8 cellular contexts compared by ENCODE assay signal in genomic region chr16:85010931-85011845, GRCh38. TPM values are rescaled to one million over a fixed set of nuclear protein-coding genes. Genes with fewer than 3 reads are reported as not detected.
DNase-seq lines count a peak whose midpoint lies in the region; ATAC-seq and TF ChIP-seq lines count a peak whose summit lies in the region.

TSS of gene ZDHHC7 (minus strand) at chr16:85011535. CDS start at chr16:84990618, 20,917 bp downstream.

- no peaks in the 10 kb centered on the region for H3K36me3 ChIP-seq in psoas muscle (ENCODE audit: insufficient read depth in 1 of 2, low read depth in 1 of 2)
- H3K36me3 ChIP-seq in urinary bladder (ENCODE audit: insufficient read depth) = no peaks in the 10 kb centered on the region

- intact Hi-C loops in T-helper 1 cell treated with Interleukin-12 subunit alpha and Interleukin-12 subunit beta and Interleukin-4 antibody, amounts not matched to agents 30 ng/mL and 1 ng/mL, for 36 hours (cut with micrococcal nuclease) = loop anchor here (1.0 to 5.0 kb wide), 7 partner anchors 16 to 1204 kb away; partner anchors contain the start of genes COX4I1, EMC8, HSBP1 and KIAA0513
- intact Hi-C loops in left cardiac atrium (cut with DNase I) = loop anchor here in 1 of 2 donors (10.0 kb wide), 1 partner anchor 74 kb away; no protein-coding TSS in a partner anchor
- intact Hi-C loops in psoas muscle (cut with DNase I) = no loop called here

- H3K9me3 ChIP-seq in psoas muscle = no peaks in the 10 kb centered on the region

- peaks cover 0 to under 1% (median 0%) of the 10 kb centered on the region in 3 donors for H3K27me3 ChIP-seq in psoas muscle (ENCODE audit: insufficient read depth in 3 of 3, low read length in 2 of 3)

- H3K4me1 ChIP-seq in psoas muscle = peaks cover 39% of the 10 kb centered on the region
- no peaks in the 10 kb centered on the region for H3K4me1 ChIP-seq in urinary bladder (ENCODE audit: insufficient read depth)

- DNase-seq in GM12864 (ENCODE audit: low read depth) (peak; percentile 47), NCI-H1092 (lab: John Stamatoyannopoulos, UW) (peak; percentile 78), amniotic epithelial cell (ENCODE audit: low read depth) (peak; percentile 75), left cardiac atrium (peak; percentile 93), psoas muscle (peak; percentile 89 to 95)

- WGBS in psoas muscle, 3 donors = 0% methylated on average over 54 to 86 of the region's 86 CpGs
- WGBS in urinary bladder = under 1% methylated on average over 86 of the region's 86 CpGs

- ATAC-seq in HG02571 (IDR thresholded peaks at IDR 0.05; ENCODE audit: unreplicated experiment) (peak; percentile 94), left cardiac atrium (peak; percentile 97), psoas muscle (peak; percentile 93 to 96 (median 95))

- H3K27ac ChIP-seq in psoas muscle = peak within 1 kb of the TSS; percentile 99
- peak within 1 kb of the TSS; percentile 89 for H3K27ac ChIP-seq in urinary bladder (ENCODE audit: low read depth)

- H3K4me3 ChIP-seq in GM12864 (ENCODE audit: low read depth, low read length) = peak within 1 kb of the TSS; percentile 62
- H3K4me3 ChIP-seq in psoas muscle = peak within 1 kb of the TSS; percentile 84
- peak within 1 kb of the TSS; percentile 91 for H3K4me3 ChIP-seq in urinary bladder (ENCODE audit: low read depth, low read length)

- TF ChIP-seq CTCF in GM12864 (IDR thresholded peaks at IDR 0.05; ENCODE audit: low read depth, low read length, missing control alignments) = no peak
- peak; percentile 8 for TF ChIP-seq CTCF in psoas muscle (IDR thresholded peaks at IDR 0.05)

RNA-seq across cellular contexts. Expression of gene ZDHHC7, which starts in this region (rescaled TPM):
- total RNA-seq in T-helper 1 cell treated with Interleukin-12 subunit alpha and Interleukin-12 subunit beta and Interleukin-4 antibody, amounts not matched to agents 30 ng/mL and 1 ng/mL, for 36 hours = 31.9 and 34.1 TPM in 2 replicates
- total RNA-seq in left cardiac atrium (10 to 100 TPM; 33.2 to 35.2 TPM), psoas muscle (10 to 100 TPM; 33.2 to 52.3 (median 44.8) TPM), urinary bladder (31.1 TPM)
- polyA plus RNA-seq in psoas muscle (10 to 100 TPM; 19.7 to 96.0 (median 26.6) TPM), urinary bladder (49.7 TPM)

Comparison
In these comparisons a context has a peak if more than half of its experiments do, and no peak if none do; other contexts are left out.
1. Peak in every context shown above with its lines: DNase-seq, ATAC-seq, H3K4me3 ChIP-seq and H3K27ac ChIP-seq.